ENCODE assay signal across 9 cellular contexts in the genomic region with DNA sequence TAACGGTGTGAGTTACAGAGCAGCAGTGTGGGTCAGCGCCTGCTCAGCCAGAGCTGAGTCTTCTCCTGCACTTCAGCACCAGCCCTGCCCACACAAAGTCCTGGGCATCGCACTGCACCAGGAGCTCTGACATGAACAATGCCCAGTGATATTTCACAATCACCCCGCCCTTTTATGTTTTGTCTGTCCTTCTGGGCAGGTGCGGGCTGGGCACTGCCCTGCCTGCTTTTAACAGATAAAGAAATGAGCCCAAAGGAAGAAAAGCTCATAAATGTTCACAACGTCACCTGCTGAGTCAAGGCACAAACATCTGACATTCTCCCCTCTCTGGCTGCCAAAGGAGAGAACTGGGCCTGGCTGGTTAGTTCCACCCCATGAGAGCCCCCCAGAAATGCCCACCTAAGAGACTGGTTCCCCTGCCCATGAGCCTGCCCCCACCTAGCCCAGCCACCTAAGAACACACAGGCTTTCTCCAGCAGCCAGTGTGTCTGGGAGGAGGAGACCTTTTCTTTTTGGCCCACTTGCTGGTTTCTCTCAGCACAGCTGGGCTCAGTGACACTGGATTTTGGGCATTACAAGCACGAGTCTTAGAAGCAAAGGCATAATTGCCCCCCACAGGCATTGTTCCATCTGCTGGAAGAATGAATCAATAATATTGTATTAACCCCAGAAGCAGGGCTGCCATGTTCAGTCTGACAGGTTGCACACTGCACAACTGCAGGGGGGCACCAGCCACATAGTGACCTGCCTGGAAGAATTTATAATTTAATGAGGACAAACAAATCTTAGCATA. TPM values are rescaled to one million over a fixed set of nuclear protein-coding genes. Genes with fewer than 3 reads are reported as not detected.
A peak's percentile ranks its signal among the peaks of the same experiment; 100 is the strongest.
DNase-seq lines count a peak whose midpoint lies in the region; ATAC-seq, FAIRE-seq and TF ChIP-seq lines count a peak whose summit lies in the region.
"Had no signal": no experiment of that assay in that cellular context is flagged by ENCODE, and none has a peak within 500 bp of the region (broad histone marks: within the 10 kb centered on the region; RNA-seq: fewer than 3 reads in every experiment).

No MANE protein-coding gene starts in this region.

- H3K27me3 ChIP-seq in Panc1 (ENCODE audit: control insufficient read depth, insufficient read depth, low read length) (no peaks in the 10 kb centered on the region), pancreas (no peaks in the 10 kb centered on the region)

- POLR2A ChIA-PET in Panc1 (lab: Charles Lee) = interaction anchor here (0.5 kb wide), 1 partner anchor 163 kb away, joined by 3 read pairs; no protein-coding TSS in a partner anchor

- intact Hi-C loops in Panc1 (cut with micrococcal nuclease; ENCODE audit: unreplicated experiment) (no loop called here), pancreas (cut with DNase I) (no loop called here)

- peak overlapping the region; percentile 78 for H3K27ac ChIP-seq in Panc1 (ENCODE audit: low read length)
- peak overlapping the region; percentile 73 to 92 (median 83) for H3K27ac ChIP-seq in pancreas

- BruUV-seq in Panc1 (replicated peaks; lab: Mats Ljungman, UMichigan) = no TSS peak

- WGBS in pancreas, 2 donors = 49 to 55% methylated on average over 7 of the region's 7 CpGs

- in situ Hi-C loops in Panc1 (cut with HindIII; ENCODE audit: low pct_unique_long_range_greater_than_20kb, low sequenced_read_pairs) = no loop called here

- TF ChIP-seq CTCF in Panc1 (IDR thresholded peaks at IDR 0.05) = no peak
- TF ChIP-seq CTCF in pancreas (IDR thresholded peaks at IDR 0.05) = no peak

- CTCF ChIA-PET in Panc1 (lab: Charles Lee) = interaction anchor here (0.7 kb wide), 1 partner anchor 36 kb away, joined by 3 read pairs; no protein-coding TSS in a partner anchor

- DNase-seq in DMS53 (lab: John Stamatoyannopoulos, UW) (peak; percentile 90), Panc1 (ENCODE audit: low read depth, low spot score) (no peak), pancreas (peak in 4 of 6 donors; percentile 52 to 64 (median 60)), inferior parietal cortex (ENCODE audit: extremely low spot score) (no peak), cerebellar nuclear complex (lab: John Stamatoyannopoulos, UW) (no peak)
- DNase-seq: activated naive CD4-positive, alpha-beta T cell treated with anti-CD3 and anti-CD28 coated beads, Interleukin-2, amount 10 ng/mL, durations not matched to agents 7 days and 5 days had no signal

- no peak for FAIRE-seq in pancreas (lab: Jason Lieb, UNC)

- peak overlapping the region; percentile 20 to 28; a peak in 3 of 4 replicates for H3K4me3 ChIP-seq in Panc1 (ENCODE audit: low read depth in 2 of 2, low read length in 2 of 2)
- no peak overlapping the region for H3K4me3 ChIP-seq in pancreas

- ATAC-seq in Panc1 = peak; percentile 17
- peak; percentile 60 for ATAC-seq in esophagus mucosa
- peak; percentile 68 to 74 (median 70) for ATAC-seq in pancreas
- ATAC-seq in HG03432 (IDR thresholded peaks at IDR 0.05; ENCODE audit: unreplicated experiment) = no peak
- ATAC-seq in GM18867 (IDR thresholded peaks at IDR 0.05; ENCODE audit: unreplicated experiment) = no peak

- H3K4me1 ChIP-seq in Panc1 (ENCODE audit: control insufficient read depth, insufficient read depth, low read length) (peaks cover 32% of the 10 kb centered on the region), pancreas (peaks cover 27 to 38% (median 29%) of the 10 kb centered on the region in 3 donors)

- H3K9me3 ChIP-seq in Panc1 (ENCODE audit: control insufficient read depth, insufficient read depth, low read depth, low read length) = peaks cover 6% of the 10 kb centered on the region; the same call in 1 of the 2 replicates
- H3K9me3 ChIP-seq in pancreas = no peaks in the 10 kb centered on the region

- H3K36me3 ChIP-seq in Panc1 (ENCODE audit: control insufficient read depth, insufficient read depth, low read length) (no peaks in the 10 kb centered on the region), pancreas (no peaks in the 10 kb centered on the region)

RNA-seq across cellular contexts. Expression of a gene that starts 22.3 kb away (rescaled TPM):
- not detected for total RNA-seq in Panc1 (2021; ENCODE audit: unreplicated experiment)
- not detected for polyA plus RNA-seq in Panc1 (2012; ENCODE audit: insufficient read length)
- 501 TPM for total RNA-seq in esophagus mucosa
- not detected for total RNA-seq in pancreas
- polyA plus RNA-seq in pancreas = under 1 TPM; 0.05 to 0.08 TPM

RNA-seq across cellular contexts. Expression of a gene that starts 47.7 kb away (rescaled TPM):
- total RNA-seq in Panc1 (2021; ENCODE audit: unreplicated experiment) (not detected), esophagus mucosa (16.6 TPM), pancreas (not detected)
- polyA plus RNA-seq in Panc1 (2012; ENCODE audit: insufficient read length) = not detected
- not detected for polyA plus RNA-seq in pancreas

Comparison
In these comparisons a context has a peak if more than half of its experiments do, and no peak if none do; other contexts are left out.
1. DNase-seq: peak in DMS53 (single experiment) and pancreas (4 of 6); none in Panc1 (single experiment), inferior parietal cortex (single experiment) and cerebellar nuclear complex (0 of 2).
2. ATAC-seq: peak in Panc1 (single experiment), esophagus mucosa (single experiment) and pancreas (4 of 4); none in HG03432 (single experiment) and GM18867 (single experiment).
3. H3K4me3 ChIP-seq: peak in Panc1 (2 of 2); none in pancreas (0 of 4).
4. RNA of a gene that starts 22.3 kb away (total RNA-seq): 501 TPM in esophagus mucosa (single experiment); not detected in Panc1 (single experiment) and not detected in pancreas; every median in the first group is over 100 times any median in the second.
5. RNA of a gene that starts 47.7 kb away (total RNA-seq): 16.6 TPM in esophagus mucosa (single experiment); not detected in Panc1 (single experiment) and not detected in pancreas; every median in the first group is over 10 times any median in the second.